1 cellular context compared by ENCODE assay signal in the genomic region with DNA sequence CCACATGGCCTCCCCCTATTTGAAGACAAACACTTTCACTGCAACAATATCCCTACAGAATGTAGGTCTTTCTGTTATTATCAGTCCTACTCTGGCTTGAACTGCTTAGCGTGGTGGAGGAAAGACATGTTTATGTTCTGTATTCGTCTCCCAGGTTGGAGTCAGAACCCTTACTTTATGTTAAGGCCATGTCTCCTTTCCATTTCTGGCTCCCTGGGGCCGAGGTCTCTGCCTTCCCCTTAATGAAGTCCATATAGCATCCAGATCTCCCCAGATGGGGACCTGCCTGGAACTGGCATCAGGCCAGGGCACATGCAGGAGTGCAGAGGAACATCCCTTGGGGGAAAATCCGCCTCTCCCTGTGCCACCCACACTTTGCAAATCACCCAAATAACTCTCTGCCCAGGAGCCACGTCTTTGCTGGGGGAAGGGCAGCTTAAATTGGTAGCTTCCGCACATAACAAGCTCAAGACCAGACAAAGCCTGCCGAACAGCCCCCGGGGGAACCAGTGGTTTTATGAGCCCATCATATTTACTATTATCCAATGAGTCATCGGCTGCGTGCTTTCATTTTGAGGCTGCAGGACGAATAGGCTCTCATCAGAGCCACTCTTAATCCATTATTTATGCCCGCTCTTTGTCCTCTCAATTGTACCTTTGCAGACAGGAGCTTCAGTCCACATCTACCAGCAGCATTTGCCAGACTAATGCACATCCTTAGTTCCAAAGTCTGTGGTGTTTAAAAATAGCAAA.
TF ChIP-seq lines count a peak whose summit lies in the region.

No MANE protein-coding gene starts in this region.

TF ChIP-seq in GM23338, 12 proteins besides CTCF, POLR2A, EP300 and RAD21 (continued from another document):
- TF ChIP-seq, protein P1, sequence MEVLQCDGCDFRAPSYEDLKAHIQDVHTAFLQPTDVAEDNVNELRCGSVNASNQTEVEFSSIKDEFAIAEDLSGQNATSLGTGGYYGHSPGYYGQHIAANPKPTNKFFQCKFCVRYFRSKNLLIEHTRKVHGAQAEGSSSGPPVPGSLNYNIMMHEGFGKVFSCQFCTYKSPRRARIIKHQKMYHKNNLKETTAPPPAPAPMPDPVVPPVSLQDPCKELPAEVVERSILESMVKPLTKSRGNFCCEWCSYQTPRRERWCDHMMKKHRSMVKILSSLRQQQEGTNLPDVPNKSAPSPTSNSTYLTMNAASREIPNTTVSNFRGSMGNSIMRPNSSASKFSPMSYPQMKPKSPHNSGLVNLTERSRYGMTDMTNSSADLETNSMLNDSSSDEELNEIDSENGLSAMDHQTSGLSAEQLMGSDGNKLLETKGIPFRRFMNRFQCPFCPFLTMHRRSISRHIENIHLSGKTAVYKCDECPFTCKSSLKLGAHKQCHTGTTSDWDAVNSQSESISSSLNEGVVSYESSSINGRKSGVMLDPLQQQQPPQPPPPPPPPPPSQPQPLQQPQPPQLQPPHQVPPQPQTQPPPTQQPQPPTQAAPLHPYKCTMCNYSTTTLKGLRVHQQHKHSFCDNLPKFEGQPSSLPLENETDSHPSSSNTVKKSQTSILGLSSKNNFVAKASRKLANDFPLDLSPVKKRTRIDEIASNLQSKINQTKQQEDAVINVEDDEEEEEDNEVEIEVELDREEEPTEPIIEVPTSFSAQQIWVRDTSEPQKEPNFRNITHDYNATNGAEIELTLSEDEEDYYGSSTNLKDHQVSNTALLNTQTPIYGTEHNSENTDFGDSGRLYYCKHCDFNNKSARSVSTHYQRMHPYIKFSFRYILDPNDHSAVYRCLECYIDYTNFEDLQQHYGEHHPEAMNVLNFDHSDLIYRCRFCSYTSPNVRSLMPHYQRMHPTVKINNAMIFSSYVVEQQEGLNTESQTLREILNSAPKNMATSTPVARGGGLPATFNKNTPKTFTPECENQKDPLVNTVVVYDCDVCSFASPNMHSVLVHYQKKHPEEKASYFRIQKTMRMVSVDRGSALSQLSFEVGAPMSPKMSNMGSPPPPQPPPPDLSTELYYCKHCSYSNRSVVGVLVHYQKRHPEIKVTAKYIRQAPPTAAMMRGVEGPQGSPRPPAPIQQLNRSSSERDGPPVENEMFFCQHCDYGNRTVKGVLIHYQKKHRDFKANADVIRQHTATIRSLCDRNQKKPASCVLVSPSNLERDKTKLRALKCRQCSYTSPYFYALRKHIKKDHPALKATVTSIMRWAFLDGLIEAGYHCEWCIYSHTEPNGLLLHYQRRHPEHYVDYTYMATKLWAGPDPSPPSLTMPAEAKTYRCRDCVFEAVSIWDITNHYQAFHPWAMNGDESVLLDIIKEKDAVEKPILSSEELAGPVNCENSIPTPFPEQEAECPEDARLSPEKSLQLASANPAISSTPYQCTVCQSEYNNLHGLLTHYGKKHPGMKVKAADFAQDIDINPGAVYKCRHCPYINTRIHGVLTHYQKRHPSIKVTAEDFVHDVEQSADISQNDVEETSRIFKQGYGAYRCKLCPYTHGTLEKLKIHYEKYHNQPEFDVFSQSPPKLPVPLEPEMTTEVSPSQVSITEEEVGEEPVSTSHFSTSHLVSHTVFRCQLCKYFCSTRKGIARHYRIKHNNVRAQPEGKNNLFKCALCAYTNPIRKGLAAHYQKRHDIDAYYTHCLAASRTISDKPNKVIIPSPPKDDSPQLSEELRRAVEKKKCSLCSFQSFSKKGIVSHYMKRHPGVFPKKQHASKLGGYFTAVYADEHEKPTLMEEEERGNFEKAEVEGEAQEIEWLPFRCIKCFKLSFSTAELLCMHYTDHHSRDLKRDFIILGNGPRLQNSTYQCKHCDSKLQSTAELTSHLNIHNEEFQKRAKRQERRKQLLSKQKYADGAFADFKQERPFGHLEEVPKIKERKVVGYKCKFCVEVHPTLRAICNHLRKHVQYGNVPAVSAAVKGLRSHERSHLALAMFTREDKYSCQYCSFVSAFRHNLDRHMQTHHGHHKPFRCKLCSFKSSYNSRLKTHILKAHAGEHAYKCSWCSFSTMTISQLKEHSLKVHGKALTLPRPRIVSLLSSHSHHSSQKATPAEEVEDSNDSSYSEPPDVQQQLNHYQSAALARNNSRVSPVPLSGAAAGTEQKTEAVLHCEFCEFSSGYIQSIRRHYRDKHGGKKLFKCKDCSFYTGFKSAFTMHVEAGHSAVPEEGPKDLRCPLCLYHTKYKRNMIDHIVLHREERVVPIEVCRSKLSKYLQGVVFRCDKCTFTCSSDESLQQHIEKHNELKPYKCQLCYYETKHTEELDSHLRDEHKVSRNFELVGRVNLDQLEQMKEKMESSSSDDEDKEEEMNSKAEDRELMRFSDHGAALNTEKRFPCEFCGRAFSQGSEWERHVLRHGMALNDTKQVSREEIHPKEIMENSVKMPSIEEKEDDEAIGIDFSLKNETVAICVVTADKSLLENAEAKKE (CRISPR knock-in tag; IDR thresholded peaks at IDR 0.05) = no peak
